ENCODE assay signal across 14 cellular contexts in genomic region chr7:114784177-114784576, GRCh38.
DNase-seq lines count a peak whose midpoint lies in the region; ATAC-seq lines count a peak whose summit lies in the region.
"Had no signal": no experiment of that assay in that cellular context is flagged by ENCODE, and none has a peak within 500 bp of the region (broad histone marks: within the 10 kb centered on the region; RNA-seq: fewer than 3 reads in every experiment).

No MANE protein-coding gene starts in this region.

- peaks cover 6% of the 10 kb centered on the region for H3K27me3 Mint-ChIP-seq in activated CD4-positive, alpha-beta T cell treated with anti-CD3 and anti-CD28 coated beads for 36 hours
- peaks cover 29% of the 10 kb centered on the region for H3K27me3 Mint-ChIP-seq in activated T-cell treated with anti-CD3 and anti-CD28 coated beads, Interleukin-2, amount 50 U/mL, for 72 hours (ENCODE audit: low read depth)

- intact Hi-C loops in activated CD4-positive, alpha-beta T cell treated with anti-CD3 and anti-CD28 coated beads for 36 hours (cut with DNase I, micrococcal nuclease) = no loop called here

- peak; percentile 46 for ATAC-seq in activated CD4-positive, alpha-beta T cell treated with anti-CD3 and anti-CD28 coated beads for 36 hours
- ATAC-seq in activated T-cell treated with anti-CD3 and anti-CD28 coated beads, Interleukin-2, amount 50 U/mL, for 72 hours (replicated peaks in 1 of 2) = peak; percentile 66 to 71

- peak overlapping the region; percentile 55 for H3K27ac Mint-ChIP-seq in activated CD4-positive, alpha-beta T cell treated with anti-CD3 and anti-CD28 coated beads for 36 hours
- H3K27ac Mint-ChIP-seq in activated T-cell treated with anti-CD3 and anti-CD28 coated beads, Interleukin-2, amount 50 U/mL, for 72 hours = peak overlapping the region; percentile 72

- no peak for DNase-seq in activated CD4-positive, alpha-beta T cell treated with anti-CD3 and anti-CD28 coated beads for 36 hours
- DNase-seq in activated CD4-positive, alpha-beta T cell treated with anti-CD3 and anti-CD28 coated beads, Interleukin-2, amount 50 U/mL, for 4 hours = no peak
- no peak for DNase-seq in activated T-cell treated with anti-CD3 and anti-CD28 coated beads, Interleukin-2, amount 50 U/mL, for 72 hours
- DNase-seq in activated T-cell treated with anti-CD3 and anti-CD28 coated beads, Interleukin-2, amount 50 U/mL, for 1 hour = no peak
- peak; percentile 51 for DNase-seq in NCI-H2171 treated with DMSO at 0.1 percent for 48 hours (lab: John Stamatoyannopoulos, UW)
- peak; percentile 39 to 60 for DNase-seq in dermis microvascular lymphatic vessel endothelial cell (ENCODE audit: low read depth in 2 of 2)
- no peak for DNase-seq in UCSD-AML1 (lab: John Stamatoyannopoulos, UW; ENCODE audit: unreplicated experiment)
- DNase-seq in activated naive CD4-positive, alpha-beta T cell treated with anti-CD3 and anti-CD28 coated beads, Interleukin-2, amount 50 U/mL, for 16 hours = no peak
- DNase-seq: 8988T; AML-193; Caco-2; CD8-positive, alpha-beta memory T cell; DND-41; GDM1 had no signal

- POLR2A ChIA-PET in activated CD4-positive, alpha-beta T cell treated with anti-CD3 and anti-CD28 coated beads for 36 hours (lab: Charles Lee) = no interaction called here

- H3K36me3 Mint-ChIP-seq in activated CD4-positive, alpha-beta T cell treated with anti-CD3 and anti-CD28 coated beads for 36 hours (ENCODE audit: low read depth) = peaks cover 3% of the 10 kb centered on the region
- peaks cover 3 to 8% of the 10 kb centered on the region in 2 donors for H3K36me3 Mint-ChIP-seq in activated T-cell treated with anti-CD3 and anti-CD28 coated beads, Interleukin-2, amount 50 U/mL, for 72 hours (ENCODE audit: insufficient read depth in 2 of 2)
- H3K36me3 Mint-ChIP-seq: CD8-positive, alpha-beta memory T cell had no signal

- CTCF ChIA-PET in activated CD4-positive, alpha-beta T cell treated with anti-CD3 and anti-CD28 coated beads for 36 hours (lab: Charles Lee) = no interaction called here

- peaks cover 40% of the 10 kb centered on the region for H3K4me1 Mint-ChIP-seq in activated CD4-positive, alpha-beta T cell treated with anti-CD3 and anti-CD28 coated beads for 36 hours
- H3K4me1 Mint-ChIP-seq in activated T-cell treated with anti-CD3 and anti-CD28 coated beads, Interleukin-2, amount 50 U/mL, for 72 hours (ENCODE audit: low read depth) = peaks cover 41% of the 10 kb centered on the region

- no peak overlapping the region for H3K4me3 Mint-ChIP-seq in activated CD4-positive, alpha-beta T cell treated with anti-CD3 and anti-CD28 coated beads for 36 hours
- H3K4me3 Mint-ChIP-seq in activated T-cell treated with anti-CD3 and anti-CD28 coated beads, Interleukin-2, amount 50 U/mL, for 72 hours = no peak overlapping the region

- peaks cover 3% of the 10 kb centered on the region for H3K9me3 Mint-ChIP-seq in activated CD4-positive, alpha-beta T cell treated with anti-CD3 and anti-CD28 coated beads for 36 hours (ENCODE audit: low read depth)
- peaks cover 4% of the 10 kb centered on the region in 2 donors for H3K9me3 Mint-ChIP-seq in activated T-cell treated with anti-CD3 and anti-CD28 coated beads, Interleukin-2, amount 50 U/mL, for 72 hours
- H3K9me3 Mint-ChIP-seq: CD8-positive, alpha-beta memory T cell had no signal

Comparison
In these comparisons a context has a peak if more than half of its experiments do, and no peak if none do; other contexts are left out.
1. DNase-seq: peak in NCI-H2171 treated with DMSO at 0.1 percent for 48 hours (single experiment) and dermis microvascular lymphatic vessel endothelial cell (2 of 2); none in activated CD4-positive, alpha-beta T cell treated with anti-CD3 and anti-CD28 coated beads for 36 hours (single experiment), activated CD4-positive, alpha-beta T cell treated with anti-CD3 and anti-CD28 coated beads, Interleukin-2, amount 50 U/mL, for 4 hours (0 of 2), activated T-cell treated with anti-CD3 and anti-CD28 coated beads, Interleukin-2, amount 50 U/mL, for 72 hours (0 of 2), activated T-cell treated with anti-CD3 and anti-CD28 coated beads, Interleukin-2, amount 50 U/mL, for 1 hour (single experiment), UCSD-AML1 (single experiment) and activated naive CD4-positive, alpha-beta T cell treated with anti-CD3 and anti-CD28 coated beads, Interleukin-2, amount 50 U/mL, for 16 hours (single experiment).